20 cellular contexts compared by ENCODE assay signal in the genomic region with DNA sequence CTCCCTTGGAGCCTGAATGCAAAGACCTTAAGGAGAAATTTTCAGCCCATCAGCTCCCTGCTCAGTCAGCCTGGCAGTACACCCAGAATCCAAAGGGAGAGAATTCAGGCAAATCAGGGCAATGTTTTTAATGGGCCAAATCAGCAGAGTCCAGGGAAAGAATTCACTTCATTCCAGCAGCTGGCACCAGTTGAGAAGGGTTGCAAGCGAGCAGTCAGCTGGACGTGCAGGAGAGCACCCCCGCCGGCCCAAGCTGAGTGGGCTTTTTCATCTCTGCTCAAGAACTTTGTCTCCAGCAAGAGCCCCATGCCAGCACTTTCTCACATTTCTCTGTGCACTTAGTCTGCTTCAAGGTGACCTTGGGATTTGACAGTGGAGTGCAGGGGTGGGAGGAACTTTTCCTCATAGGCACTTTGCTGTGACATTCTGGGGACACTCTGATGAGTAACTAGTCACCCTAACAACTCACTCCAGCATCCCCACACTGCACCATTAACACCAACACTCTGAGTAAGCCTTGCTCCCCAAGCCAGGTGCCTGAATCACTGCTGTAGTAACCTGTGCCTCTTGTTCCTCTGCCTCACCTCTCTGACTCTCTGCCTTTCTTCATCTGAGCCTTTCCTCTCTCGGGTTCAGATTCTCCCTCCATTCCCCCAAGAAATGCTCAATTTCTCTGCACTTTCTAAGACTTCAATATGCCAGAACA. TPM values are rescaled to one million over a fixed set of nuclear protein-coding genes. Genes with fewer than 3 reads are reported as not detected.
DNase-seq lines count a peak whose midpoint lies in the region; ATAC-seq and TF ChIP-seq lines count a peak whose summit lies in the region.
"Had no signal": no experiment of that assay in that cellular context is flagged by ENCODE, and none has a peak within 500 bp of the region (broad histone marks: within the 10 kb centered on the region; RNA-seq: fewer than 3 reads in every experiment).

No MANE protein-coding gene starts in this region.

- no peaks in the 10 kb centered on the region for H4K20me1 ChIP-seq in mammary epithelial cell (ENCODE audit: insufficient read depth, low read length)

- peaks cover 4% of the 10 kb centered on the region for H3K4me1 ChIP-seq in mammary epithelial cell (ENCODE audit: insufficient read depth, low read length)
- H3K4me1 ChIP-seq in suprapubic skin: peaks cover 47% of the 10 kb centered on the region
- peaks cover 17% of the 10 kb centered on the region for H3K4me1 ChIP-seq in A673 (ENCODE audit: insufficient read depth, low read length, poor library complexity, severe bottlenecking)

- no peak for DNase-seq in activated naive CD4-positive, alpha-beta T cell treated with anti-CD3 and anti-CD28 coated beads, Interleukin-2, amount 50 U/mL, for 72 hours (ENCODE audit: low spot score in 2 of 2)
- DNase-seq in activated naive CD4-positive, alpha-beta T cell treated with anti-CD3 and anti-CD28 coated beads, Interleukin-2, amount 10 ng/mL, durations not matched to agents 7 days and 5 days: no peak
- peak; percentile 12 for DNase-seq in mammary epithelial cell
- DNase-seq in medulla oblongata (ENCODE audit: extremely low spot score): peak; percentile 57
- peak in 1 of 2 donors; percentile 74 for DNase-seq in suprapubic skin (ENCODE audit: low spot score in 2 of 2)
- DNase-seq in HK-2 (ENCODE audit: unreplicated experiment): no peak
- DNase-seq in A673 (ENCODE audit: low spot score): no peak
- DNase-seq: activated CD4-positive, CD25-positive, alpha-beta regulatory T cell treated with anti-CD3 and anti-CD28 coated beads, Interleukin-2, amount 50 U/mL, for 72 hours; activated CD8-positive, alpha-beta memory T cell treated with anti-CD3 and anti-CD28 coated beads, Interleukin-2, amount 50 U/mL, for 48 hours; activated naive CD4-positive, alpha-beta T cell treated with Interleukin-2 at 50 U/mL for 16 hours; CD8-positive, alpha-beta memory T cell; IMR-90; NCI-H1694; NCI-H2227 treated with DMSO at 0.1 percent for 48 hours; nephron progenitor cell; SJCRH30; upper lobe of right lung had no signal

- no peaks in the 10 kb centered on the region for H3K79me2 ChIP-seq in mammary epithelial cell (ENCODE audit: insufficient read depth, low read length)

- H3K4me2 ChIP-seq in mammary epithelial cell (ENCODE audit: insufficient read depth, low read depth, low read length): no peak overlapping the region

- H3K9me3 ChIP-seq in mammary epithelial cell (replicated peaks; ENCODE audit: insufficient read depth, low read length): no peaks in the 10 kb centered on the region
- H3K9me3 ChIP-seq in suprapubic skin: no peaks in the 10 kb centered on the region
- H3K9me3 ChIP-seq in A673 (ENCODE audit: low read depth, low read length, poor library complexity, severe bottlenecking): no peaks in the 10 kb centered on the region
- H3K9me3 ChIP-seq: SJCRH30, upper lobe of right lung had no signal

- H3K27me3 Mint-ChIP-seq in activated naive CD4-positive, alpha-beta T cell treated with anti-CD3 and anti-CD28 coated beads, Interleukin-2, amount 10 ng/mL, durations not matched to agents 7 days and 5 days: peaks cover 6% of the 10 kb centered on the region
- H3K27me3 Mint-ChIP-seq: memory B cell had no signal

- intact Hi-C loops in mammary epithelial cell (cut with micrococcal nuclease): no loop called here
- intact Hi-C loops in A673 (cut with micrococcal nuclease; ENCODE audit: unreplicated experiment): no loop called here

- POLR2A ChIA-PET in A673 (lab: Charles Lee; ENCODE audit: low non-redundant PET): no interaction called here

- no peak overlapping the region for H2AFZ ChIP-seq in mammary epithelial cell (ENCODE audit: low read depth, low read length)

- TF ChIP-seq CTCF in mammary epithelial cell (conservative IDR thresholded peaks at IDR 0.05 in 1 of 2, IDR thresholded peaks at IDR 0.05 in 1 of 2; ENCODE audit: extremely low read depth in 1 of 2, insufficient read depth in 1 of 2, low read depth in 1 of 2, low read length in 2 of 2) (no peak), suprapubic skin (IDR thresholded peaks at IDR 0.05) (no peak), A673 (conservative IDR thresholded peaks at IDR 0.05; ENCODE audit: low read depth, low read length) (no peak)

- dilution Hi-C loops in mammary epithelial cell (cut with HindIII; ENCODE audit: low sequenced_read_pairs): loop anchor here (5.0 kb wide), 2 partner anchors 54 to 124 kb away; no protein-coding TSS in a partner anchor

- BruUV-seq in mammary epithelial cell (replicated peaks; lab: Mats Ljungman, UMichigan): no TSS peak
- BruUV-seq in A673 (replicated peaks; lab: Mats Ljungman, UMichigan): no TSS peak

- CTCF ChIA-PET in activated naive CD4-positive, alpha-beta T cell treated with anti-CD3 and anti-CD28 coated beads, Interleukin-2, amount 10 ng/mL, durations not matched to agents 7 days and 5 days (lab: Charles Lee): interaction anchor here (1.0 to 2.9 kb wide), 6 partner anchors 7 to 54 kb away, joined by 3 to 13 read pairs (median 6); no protein-coding TSS in a partner anchor
- CTCF ChIA-PET in mammary epithelial cell (lab: Charles Lee; ENCODE audit: low non-redundant PET): no interaction called here
- CTCF ChIA-PET in A673 (lab: Charles Lee): no interaction called here

- H3K27ac ChIP-seq in mammary epithelial cell (ENCODE audit: insufficient read depth, low read depth, low read length): no peak overlapping the region
- peak overlapping the region; percentile 26 for H3K27ac ChIP-seq in suprapubic skin
- no peak overlapping the region for H3K27ac ChIP-seq in A673 (ENCODE audit: low read depth, low read length, poor library complexity, severe bottlenecking)
- H3K27ac ChIP-seq: SJCRH30, upper lobe of right lung had no signal

- H3K4me3 Mint-ChIP-seq in activated naive CD4-positive, alpha-beta T cell treated with anti-CD3 and anti-CD28 coated beads, Interleukin-2, amount 10 ng/mL, durations not matched to agents 7 days and 5 days: no peak overlapping the region
- H3K4me3 Mint-ChIP-seq: H9, memory B cell, nephron progenitor cell had no signal

- H3K9ac ChIP-seq in mammary epithelial cell (ENCODE audit: insufficient read depth, low read length): no peak overlapping the region

- H3K4me3 ChIP-seq in mammary epithelial cell (replicated peaks in 1 of 3; ENCODE audit: insufficient read depth in 1 of 3, low read depth in 2 of 3, low read length in 3 of 3) (no peak overlapping the region), suprapubic skin (no peak overlapping the region), A673 (ENCODE audit: low read depth, low read length, poor library complexity, severe bottlenecking) (no peak overlapping the region)
- H3K4me3 ChIP-seq: SJCRH30, upper lobe of right lung had no signal

- WGBS in mammary epithelial cell (ENCODE audit: low coverage, missing lambda C conversion rate): 27% methylated on average over 4 of the region's 5 CpGs
- 84% methylated on average over 5 of the region's 5 CpGs for WGBS in suprapubic skin

- no peaks in the 10 kb centered on the region for H3K36me3 ChIP-seq in mammary epithelial cell (ENCODE audit: insufficient read depth, low read length)
- peaks cover 11% of the 10 kb centered on the region for H3K36me3 ChIP-seq in suprapubic skin
- H3K36me3 ChIP-seq in A673 (ENCODE audit: insufficient read depth, low read length, poor library complexity, severe bottlenecking): no peaks in the 10 kb centered on the region
- H3K36me3 ChIP-seq: SJCRH30, upper lobe of right lung had no signal

- no peaks in the 10 kb centered on the region for H3K9me3 Mint-ChIP-seq in activated naive CD4-positive, alpha-beta T cell treated with anti-CD3 and anti-CD28 coated beads, Interleukin-2, amount 50 U/mL, for 72 hours
- H3K9me3 Mint-ChIP-seq in activated naive CD4-positive, alpha-beta T cell treated with anti-CD3 and anti-CD28 coated beads, Interleukin-2, amount 10 ng/mL, durations not matched to agents 7 days and 5 days: no peaks in the 10 kb centered on the region
- H3K9me3 Mint-ChIP-seq: CD8-positive, alpha-beta memory T cell; H9; memory B cell; nephron progenitor cell had no signal

- ATAC-seq in activated naive CD4-positive, alpha-beta T cell treated with anti-CD3 and anti-CD28 coated beads, Interleukin-2, amount 50 U/mL, for 72 hours: peak in 1 of 2 donors; percentile 72
- no peak for ATAC-seq in GM18870 (IDR thresholded peaks at IDR 0.05; ENCODE audit: unreplicated experiment)
- ATAC-seq: upper lobe of right lung had no signal

- H3K27ac Mint-ChIP-seq in activated naive CD4-positive, alpha-beta T cell treated with anti-CD3 and anti-CD28 coated beads, Interleukin-2, amount 50 U/mL, for 72 hours: peak overlapping the region; percentile 39 to 78
- H3K27ac Mint-ChIP-seq in activated naive CD4-positive, alpha-beta T cell treated with anti-CD3 and anti-CD28 coated beads, Interleukin-2, amount 10 ng/mL, durations not matched to agents 7 days and 5 days: no peak overlapping the region
- H3K27ac Mint-ChIP-seq: memory B cell had no signal

- H3K36me3 Mint-ChIP-seq in activated naive CD4-positive, alpha-beta T cell treated with anti-CD3 and anti-CD28 coated beads, Interleukin-2, amount 50 U/mL, for 72 hours: peaks cover 0 to 4% of the 10 kb centered on the region in 2 donors
- H3K36me3 Mint-ChIP-seq in activated naive CD4-positive, alpha-beta T cell treated with anti-CD3 and anti-CD28 coated beads, Interleukin-2, amount 10 ng/mL, durations not matched to agents 7 days and 5 days: peaks cover 7% of the 10 kb centered on the region

- TF ChIP-seq POLR2A in suprapubic skin (IDR thresholded peaks at IDR 0.05): no peak

- no peaks in the 10 kb centered on the region for H3K27me3 ChIP-seq in mammary epithelial cell (ENCODE audit: insufficient read depth, low read length)
- H3K27me3 ChIP-seq in suprapubic skin: no peaks in the 10 kb centered on the region
- H3K27me3 ChIP-seq in A673 (replicated peaks; ENCODE audit: insufficient read depth, low read depth, low read length, poor library complexity): no peaks in the 10 kb centered on the region
- H3K27me3 ChIP-seq: SJCRH30, upper lobe of right lung had no signal

- peaks cover 24% of the 10 kb centered on the region for H3K4me1 Mint-ChIP-seq in activated naive CD4-positive, alpha-beta T cell treated with anti-CD3 and anti-CD28 coated beads, Interleukin-2, amount 10 ng/mL, durations not matched to agents 7 days and 5 days

- in situ Hi-C loops in mammary epithelial cell (cut with MboI; ENCODE audit: low sequenced_read_pairs in 2 of 2): loop anchor here in 1 of 2 donors (25.0 kb wide), 1 partner anchor 439 kb away; a partner anchor contains a TSS

- no peak for TF ChIP-seq EP300 in suprapubic skin (IDR thresholded peaks at IDR 0.05)

RNA-seq across cellular contexts. Expression of a gene that starts 2.2 kb away (rescaled TPM):
- not detected for total RNA-seq in activated naive CD4-positive, alpha-beta T cell treated with anti-CD3 and anti-CD28 coated beads, Interleukin-2, amount 50 U/mL, for 72 hours
- total RNA-seq in mammary epithelial cell (not detected), suprapubic skin (10 to 100 TPM in 3 of 4 donors, 1 to 10 TPM in 1; 3.5 to 36.1 (median 20.8) TPM), A673 (2021) (0.35 and 0.58 TPM in 2 replicates)
- polyA plus RNA-seq in mammary epithelial cell: not detected
- polyA minus RNA-seq in mammary epithelial cell: not detected
- total RNA-seq: CD8-positive, alpha-beta memory T cell; H9; SJCRH30 had no signal
- polyA plus RNA-seq: CD8-positive, alpha-beta memory T cell had no signal

RNA-seq across cellular contexts. Expression of a gene that starts 17.2 kb away (rescaled TPM):
- 10 to 100 TPM; 41.7 to 53.9 TPM for total RNA-seq in activated naive CD4-positive, alpha-beta T cell treated with anti-CD3 and anti-CD28 coated beads, Interleukin-2, amount 50 U/mL, for 72 hours
- 10 to 100 TPM; 14.8 to 32.7 TPM for total RNA-seq in mammary epithelial cell
- 10.7 TPM for polyA plus RNA-seq in mammary epithelial cell
- 3.8 TPM for polyA minus RNA-seq in mammary epithelial cell
- 10 to 100 TPM; 11.7 to 25.5 (median 19.4) TPM for total RNA-seq in suprapubic skin
- total RNA-seq in A673 (2021): 70.5 and 81.1 TPM in 2 replicates

RNA-seq across cellular contexts. Expression of a gene that starts 35.6 kb away (rescaled TPM):
- 1 to 10 TPM; 1.1 to 2.7 TPM for total RNA-seq in activated naive CD4-positive, alpha-beta T cell treated with anti-CD3 and anti-CD28 coated beads, Interleukin-2, amount 50 U/mL, for 72 hours
- 10 to 100 TPM in 1 of 2 donors, 1 to 10 TPM in 1; 9.7 to 41.0 TPM for total RNA-seq in mammary epithelial cell
- polyA plus RNA-seq in mammary epithelial cell: 6.2 TPM
- 10.0 TPM for polyA minus RNA-seq in mammary epithelial cell
- 10 to 100 TPM in 3 of 4 donors, 1 to 10 TPM in 1; 9.3 to 48.9 (median 20.0) TPM for total RNA-seq in suprapubic skin
- total RNA-seq in A673 (2021): 4.3 and 5.7 TPM in 2 replicates

RNA-seq across cellular contexts. Expression of a gene that starts 50.0 kb away (rescaled TPM):
- 1 to 10 TPM; 5.2 to 7.4 TPM for total RNA-seq in activated naive CD4-positive, alpha-beta T cell treated with anti-CD3 and anti-CD28 coated beads, Interleukin-2, amount 50 U/mL, for 72 hours
- total RNA-seq in mammary epithelial cell (10 to 100 TPM; 22.0 to 29.3 TPM), suprapubic skin (10 to 100 TPM; 38.2 to 53.6 (median 44.7) TPM), A673 (2021) (39.3 and 39.8 TPM in 2 replicates)
- polyA plus RNA-seq in mammary epithelial cell: 11.8 TPM
- 22.0 TPM for polyA minus RNA-seq in mammary epithelial cell

Comparison
In these comparisons a context has a peak if more than half of its experiments do, and no peak if none do; other contexts are left out.
1. DNase-seq: peak in mammary epithelial cell (single experiment) and medulla oblongata (single experiment); none in activated naive CD4-positive, alpha-beta T cell treated with anti-CD3 and anti-CD28 coated beads, Interleukin-2, amount 50 U/mL, for 72 hours (0 of 2), activated naive CD4-positive, alpha-beta T cell treated with anti-CD3 and anti-CD28 coated beads, Interleukin-2, amount 10 ng/mL, durations not matched to agents 7 days and 5 days (single experiment), HK-2 (single experiment) and A673 (single experiment).